In the genomic region with DNA sequence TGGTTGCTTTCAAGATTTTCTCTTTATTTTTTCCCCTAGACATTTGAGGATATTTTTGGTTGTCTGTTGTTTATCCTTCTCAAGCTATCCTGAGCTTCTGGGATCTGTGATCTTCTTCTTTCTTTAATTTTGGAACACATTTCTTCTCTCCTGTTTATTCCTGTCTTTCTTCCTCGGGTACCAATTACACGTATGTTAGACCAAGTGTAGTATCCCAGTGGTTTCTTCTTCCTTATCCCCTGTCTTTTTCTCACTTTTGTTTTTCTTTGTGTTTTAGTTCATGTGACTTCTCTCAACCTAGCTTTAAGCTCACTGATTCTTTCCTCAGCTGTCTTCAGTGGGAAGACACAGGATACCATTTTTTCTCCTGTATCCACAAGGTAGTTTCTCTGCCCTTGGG, we compare ENCODE assay signal across 18 cellular contexts.
DNase-seq lines count a peak whose midpoint lies in the region; ATAC-seq and TF ChIP-seq lines count a peak whose summit lies in the region.
"Had no signal": no experiment of that assay in that cellular context is flagged by ENCODE, and none has a peak within 500 bp of the region (broad histone marks: within the 10 kb centered on the region; RNA-seq: fewer than 3 reads in every experiment).

No MANE protein-coding gene starts in this region.

- H3K9ac ChIP-seq in GM23248 (no peak overlapping the region), neural progenitor cell (no peak overlapping the region)
- H3K9ac ChIP-seq: BLaER1 treated with 17β-estradiol and CSF1 and Interleukin-3, amounts not matched to agents 10 nM and 100 nM had no signal

- H3K27me3 ChIP-seq in GM23248 (replicated peaks; ENCODE audit: insufficient read depth): no peaks in the 10 kb centered on the region
- no peaks in the 10 kb centered on the region for H3K27me3 ChIP-seq in neural progenitor cell
- H3K27me3 ChIP-seq: BLaER1 treated with 17β-estradiol and CSF1 and Interleukin-3, amounts not matched to agents 10 nM and 100 nM had no signal

- CTCF ChIA-PET in HEK293 (lab: Yijun Ruan, JAX): no interaction called here

- no peaks in the 10 kb centered on the region for H3K9me2 ChIP-seq in GM23248 (ENCODE audit: insufficient read depth)

- no peak overlapping the region for H3K4me2 ChIP-seq in GM23248 (ENCODE audit: unreplicated experiment)
- no peak overlapping the region for H3K4me2 ChIP-seq in neural progenitor cell
- H3K4me2 ChIP-seq: BLaER1 treated with 17β-estradiol and CSF1 and Interleukin-3, amounts not matched to agents 10 nM and 100 nM had no signal

- intact Hi-C loops in sciatic nerve (cut with DNase I): no loop called here

- no peak overlapping the region for H3K4me3 Mint-ChIP-seq in neural progenitor cell
- H3K4me3 Mint-ChIP-seq: B cell; CD8-positive, alpha-beta T cell; HFFc6 had no signal

- H3K79me2 ChIP-seq in GM23248 (ENCODE audit: insufficient read depth) (no peaks in the 10 kb centered on the region), neural progenitor cell (ENCODE audit: low read depth) (no peaks in the 10 kb centered on the region)

- ATAC-seq in sciatic nerve: no peak
- ATAC-seq: CD8-positive, alpha-beta T cell; K562 had no signal

- H3K4me1 ChIP-seq in GM23248 (ENCODE audit: insufficient read depth) (no peaks in the 10 kb centered on the region), HEK293 (ENCODE audit: control insufficient read depth, insufficient read depth, low read length) (peaks cover 5% of the 10 kb centered on the region; the same call in 1 of the 2 replicates), neural progenitor cell (peaks cover 4% of the 10 kb centered on the region)
- H3K4me1 ChIP-seq: BLaER1 treated with 17β-estradiol and CSF1 and Interleukin-3, amounts not matched to agents 10 nM and 100 nM had no signal

- in situ Hi-C loops in GM23248 (cut with MboI): no loop called here

- H3K9me3 Mint-ChIP-seq in neural progenitor cell: peaks cover 8% of the 10 kb centered on the region

- peaks cover 7% of the 10 kb centered on the region for H3K27me3 Mint-ChIP-seq in neural progenitor cell (ENCODE audit: insufficient read depth, low read depth)

- no peaks in the 10 kb centered on the region for H3K36me3 Mint-ChIP-seq in neural progenitor cell
- H3K36me3 Mint-ChIP-seq: CD8-positive, alpha-beta T cell had no signal

- H3K9me3 ChIP-seq in GM23248 (ENCODE audit: low read depth) (no peaks in the 10 kb centered on the region), HEK293 (ENCODE audit: control insufficient read depth, insufficient read depth, low read depth, low read length) (no peaks in the 10 kb centered on the region; the same call in 1 of the 2 replicates), neural progenitor cell (ENCODE audit: low read depth) (peaks cover 5% of the 10 kb centered on the region)

- no peak overlapping the region for H3K27ac Mint-ChIP-seq in neural progenitor cell
- H3K27ac Mint-ChIP-seq: B cell; CD8-positive, alpha-beta T cell; HFFc6 had no signal

- H3K27ac ChIP-seq in GM23248 (no peak overlapping the region), HEK293 (ENCODE audit: extremely low read depth, low read depth, low read length) (no peak overlapping the region), neural progenitor cell (no peak overlapping the region)
- H3K27ac ChIP-seq: BLaER1 treated with 17β-estradiol and CSF1 and Interleukin-3, amounts not matched to agents 10 nM and 100 nM; HL-60 had no signal

- DNase-seq in GM23248 (peak; percentile 8), choroid plexus epithelial cell (ENCODE audit: low read depth) (peak; percentile 15), neural progenitor cell (ENCODE audit: low spot score) (peak; percentile 20), ureter (ENCODE audit: low spot score) (no peak), sciatic nerve (ENCODE audit: low spot score) (no peak), inferior parietal cortex (ENCODE audit: extremely low spot score) (no peak)
- DNase-seq: CD8-positive, alpha-beta T cell; COR-L47; DMS79 treated with DMSO at 0.1 percent for 48 hours; GF-D8; HCEC 1CT; HFFc6; IMR-90 had no signal

- no peaks in the 10 kb centered on the region for H4K20me1 ChIP-seq in GM23248 (ENCODE audit: insufficient read depth)
- H4K20me1 ChIP-seq in neural progenitor cell (ENCODE audit: low read depth): no peaks in the 10 kb centered on the region
- H4K20me1 ChIP-seq: BLaER1 treated with 17β-estradiol and CSF1 and Interleukin-3, amounts not matched to agents 10 nM and 100 nM had no signal

- TF ChIP-seq CTCF in HEK293 (tag by site-specific recombination; IDR thresholded peaks at IDR 0.05): no peak
- no peak for TF ChIP-seq CTCF in choroid plexus epithelial cell (conservative IDR thresholded peaks at IDR 0.05; ENCODE audit: low read depth, low read length)
- TF ChIP-seq CTCF in neural progenitor cell (IDR thresholded peaks at IDR 0.05): no peak

- H3F3A ChIP-seq in GM23248 (ENCODE audit: insufficient read depth) (no peaks in the 10 kb centered on the region), neural progenitor cell (ENCODE audit: low read depth) (no peaks in the 10 kb centered on the region)

- H2AFZ ChIP-seq in GM23248 (no peak overlapping the region), neural progenitor cell (replicated peaks) (no peak overlapping the region)

- 57 to 58% methylated on average over 2 of the region's 2 CpGs for WGBS in GM23248 (ENCODE audit: low coverage in 1 of 2, low lambda C conversion rate in 2 of 2, missing lambda C conversion rate in 2 of 2), 2 experiments

- H3K36me3 ChIP-seq in GM23248 (ENCODE audit: low read depth) (no peaks in the 10 kb centered on the region), HEK293 (ENCODE audit: control insufficient read depth in 2 of 2, insufficient read depth in 1 of 2, low read length in 2 of 2) (no peaks in the 10 kb centered on the region), neural progenitor cell (no peaks in the 10 kb centered on the region)
- H3K36me3 ChIP-seq: BLaER1 treated with 17β-estradiol and CSF1 and Interleukin-3, amounts not matched to agents 10 nM and 100 nM had no signal

- H3K4me3 ChIP-seq in GM23248: no peak overlapping the region
- no peak overlapping the region for H3K4me3 ChIP-seq in HEK293 (ENCODE audit: low read depth, low read length)
- H3K4me3 ChIP-seq in choroid plexus epithelial cell (ENCODE audit: low read depth, low read length): no peak overlapping the region
- no peak overlapping the region for H3K4me3 ChIP-seq in neural progenitor cell
- H3K4me3 ChIP-seq: BLaER1 treated with 17β-estradiol and CSF1 and Interleukin-3, amounts not matched to agents 10 nM and 100 nM; K562 had no signal

- H3K4me1 Mint-ChIP-seq in neural progenitor cell: peaks cover 7% of the 10 kb centered on the region
- H3K4me1 Mint-ChIP-seq: B cell had no signal

- POLR2A ChIA-PET in HEK293 (lab: Yijun Ruan, JAX): no interaction called here

TF ChIP-seq in HEK293, 187 proteins besides CTCF, POLR2A, EP300 and RAD21:
- TF ChIP-seq ZNF133 (tag by site-specific recombination; IDR thresholded peaks at IDR 0.05) (peak; percentile 93), ZNF544 (tag by site-specific recombination; IDR thresholded peaks at IDR 0.05) (no peak), ZNF707 (tag by site-specific recombination; IDR thresholded peaks at IDR 0.05) (no peak), SETDB1 (IDR thresholded peaks at IDR 0.05; ENCODE audit: insufficient read length, low read length) (peak; percentile 74)

Comparison
In these comparisons a context has a peak if more than half of its experiments do, and no peak if none do; other contexts are left out.
1. DNase-seq: peak in GM23248 (single experiment), choroid plexus epithelial cell (single experiment) and neural progenitor cell (single experiment); none in ureter (single experiment), sciatic nerve (single experiment) and inferior parietal cortex (single experiment).